In genomic region chr22:19797631-19798319, GRCh38 we compare ENCODE assay signal across 1 cellular context.
TF ChIP-seq lines count a peak whose summit lies in the region.

No MANE protein-coding gene starts in this region.

TF ChIP-seq in K562, 482 proteins besides CTCF, POLR2A, EP300 and RAD21:
- TF ChIP-seq ZNF561 (CRISPR knock-in tag; conservative IDR thresholded peaks at IDR 0.05) (no peak), ZNF586 (CRISPR knock-in tag; conservative IDR thresholded peaks at IDR 0.05) (no peak), MAZ (CRISPR knock-in tag; conservative IDR thresholded peaks at IDR 0.05 in 1 of 2, IDR thresholded peaks at IDR 0.05 in 1 of 2) (0 out of 4 replicates have a peak, but pooled peaks of 1 of the 2 experiments have one; percentile 13), MLX (CRISPR knock-in tag; conservative IDR thresholded peaks at IDR 0.05) (peak in 1 of 2 experiments; percentile 41; a peak in 1 of 4 replicates), TAF1 (IDR thresholded peaks at IDR 0.05; ENCODE audit: control insufficient read depth, extremely low read depth, insufficient read depth, low read length, severe bottlenecking) (no peak), ZNF57 (CRISPR knock-in tag; IDR thresholded peaks at IDR 0.05) (0 out of 2 replicates have a peak, but pooled peaks have one; percentile 13), CREB1 (IDR thresholded peaks at IDR 0.05) (no peak), CREB1 (CRISPR knock-in tag; IDR thresholded peaks at IDR 0.05) (no peak), ZNF583 (CRISPR knock-in tag; IDR thresholded peaks at IDR 0.05) (0 out of 2 replicates have a peak, but pooled peaks have one; percentile 40), ZNF184 (CRISPR knock-in tag; IDR thresholded peaks at IDR 0.05) (0 out of 2 replicates have a peak, but pooled peaks have one; percentile 4), KDM5B (IDR thresholded peaks at IDR 0.05; ENCODE audit: insufficient replicate concordance, low read depth, low read length) (peak; percentile 27), SUPT5H (IDR thresholded peaks at IDR 0.05) (0 out of 2 replicates have a peak, but pooled peaks have one; percentile 19), ZNF324 (CRISPR knock-in tag; IDR thresholded peaks at IDR 0.05) (no peak), POLR2G (IDR thresholded peaks at IDR 0.05; ENCODE audit: low read depth, low read length) (peak; percentile 61), E2F3 (CRISPR knock-in tag; IDR thresholded peaks at IDR 0.05) (0 out of 2 replicates have a peak, but pooled peaks have one; percentile 11), BMI1 (IDR thresholded peaks at IDR 0.05; ENCODE audit: low read length) (no peak), TCF7L2 (IDR thresholded peaks at IDR 0.05; ENCODE audit: low read depth, low read length) (no peak), IFI16 (CRISPR knock-in tag; IDR thresholded peaks at IDR 0.05) (no peak), RBM14 (IDR thresholded peaks at IDR 0.05; ENCODE audit: borderline replicate concordance, insufficient read depth, low read depth, low read length) (0 out of 2 replicates have a peak, but pooled peaks have one; percentile 35), POLR2B (IDR thresholded peaks at IDR 0.05; ENCODE audit: low read depth, partially characterized antibody) (no peak), ZBTB17 (CRISPR knock-in tag; IDR thresholded peaks at IDR 0.05) (0 out of 2 replicates have a peak, but pooled peaks have one; percentile 25), HINFP (tag; conservative IDR thresholded peaks at IDR 0.05; ENCODE audit: low read depth) (no peak), MYC (IDR thresholded peaks at IDR 0.05; ENCODE audit: low read depth, low read length) (no peak), MYC (CRISPR knock-in tag; IDR thresholded peaks at IDR 0.05; ENCODE audit: borderline replicate concordance, low read depth) (peak; percentile 30; the same call in 1 of the 2 replicates), PCBP1 (IDR thresholded peaks at IDR 0.05; ENCODE audit: low read depth, low read length, poor library complexity, severe bottlenecking) (peak; percentile 73), ATF1 (CRISPR knock-in tag; IDR thresholded peaks at IDR 0.05) (no peak), ATF1 (tag; IDR thresholded peaks at IDR 0.05) (no peak), WHSC1 (IDR thresholded peaks at IDR 0.05; ENCODE audit: low read length) (peak; percentile 40), ZNF699 (CRISPR knock-in tag; IDR thresholded peaks at IDR 0.05; ENCODE audit: insufficient replicate concordance) (peak; percentile 43), OTX1 (CRISPR knock-in tag; IDR thresholded peaks at IDR 0.05) (peak; percentile 71; the same call in 1 of the 2 replicates), ZNF717 (CRISPR knock-in tag; IDR thresholded peaks at IDR 0.05) (0 out of 2 replicates have a peak, but pooled peaks have one; percentile 20)
- TF ChIP-seq, protein P1, sequence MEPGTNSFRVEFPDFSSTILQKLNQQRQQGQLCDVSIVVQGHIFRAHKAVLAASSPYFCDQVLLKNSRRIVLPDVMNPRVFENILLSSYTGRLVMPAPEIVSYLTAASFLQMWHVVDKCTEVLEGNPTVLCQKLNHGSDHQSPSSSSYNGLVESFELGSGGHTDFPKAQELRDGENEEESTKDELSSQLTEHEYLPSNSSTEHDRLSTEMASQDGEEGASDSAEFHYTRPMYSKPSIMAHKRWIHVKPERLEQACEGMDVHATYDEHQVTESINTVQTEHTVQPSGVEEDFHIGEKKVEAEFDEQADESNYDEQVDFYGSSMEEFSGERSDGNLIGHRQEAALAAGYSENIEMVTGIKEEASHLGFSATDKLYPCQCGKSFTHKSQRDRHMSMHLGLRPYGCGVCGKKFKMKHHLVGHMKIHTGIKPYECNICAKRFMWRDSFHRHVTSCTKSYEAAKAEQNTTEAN (CRISPR knock-in tag; IDR thresholded peaks at IDR 0.05), result no peak
- TF ChIP-seq, protein P2, sequence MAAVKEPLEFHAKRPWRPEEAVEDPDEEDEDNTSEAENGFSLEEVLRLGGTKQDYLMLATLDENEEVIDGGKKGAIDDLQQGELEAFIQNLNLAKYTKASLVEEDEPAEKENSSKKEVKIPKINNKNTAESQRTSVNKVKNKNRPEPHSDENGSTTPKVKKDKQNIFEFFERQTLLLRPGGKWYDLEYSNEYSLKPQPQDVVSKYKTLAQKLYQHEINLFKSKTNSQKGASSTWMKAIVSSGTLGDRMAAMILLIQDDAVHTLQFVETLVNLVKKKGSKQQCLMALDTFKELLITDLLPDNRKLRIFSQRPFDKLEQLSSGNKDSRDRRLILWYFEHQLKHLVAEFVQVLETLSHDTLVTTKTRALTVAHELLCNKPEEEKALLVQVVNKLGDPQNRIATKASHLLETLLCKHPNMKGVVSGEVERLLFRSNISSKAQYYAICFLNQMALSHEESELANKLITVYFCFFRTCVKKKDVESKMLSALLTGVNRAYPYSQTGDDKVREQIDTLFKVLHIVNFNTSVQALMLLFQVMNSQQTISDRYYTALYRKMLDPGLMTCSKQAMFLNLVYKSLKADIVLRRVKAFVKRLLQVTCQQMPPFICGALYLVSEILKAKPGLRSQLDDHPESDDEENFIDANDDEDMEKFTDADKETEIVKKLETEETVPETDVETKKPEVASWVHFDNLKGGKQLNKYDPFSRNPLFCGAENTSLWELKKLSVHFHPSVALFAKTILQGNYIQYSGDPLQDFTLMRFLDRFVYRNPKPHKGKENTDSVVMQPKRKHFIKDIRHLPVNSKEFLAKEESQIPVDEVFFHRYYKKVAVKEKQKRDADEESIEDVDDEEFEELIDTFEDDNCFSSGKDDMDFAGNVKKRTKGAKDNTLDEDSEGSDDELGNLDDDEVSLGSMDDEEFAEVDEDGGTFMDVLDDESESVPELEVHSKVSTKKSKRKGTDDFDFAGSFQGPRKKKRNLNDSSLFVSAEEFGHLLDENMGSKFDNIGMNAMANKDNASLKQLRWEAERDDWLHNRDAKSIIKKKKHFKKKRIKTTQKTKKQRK (IDR thresholded peaks at IDR 0.05; ENCODE audit: borderline replicate concordance, low read depth, low read length), result no peak
- TF ChIP-seq, protein P3, sequence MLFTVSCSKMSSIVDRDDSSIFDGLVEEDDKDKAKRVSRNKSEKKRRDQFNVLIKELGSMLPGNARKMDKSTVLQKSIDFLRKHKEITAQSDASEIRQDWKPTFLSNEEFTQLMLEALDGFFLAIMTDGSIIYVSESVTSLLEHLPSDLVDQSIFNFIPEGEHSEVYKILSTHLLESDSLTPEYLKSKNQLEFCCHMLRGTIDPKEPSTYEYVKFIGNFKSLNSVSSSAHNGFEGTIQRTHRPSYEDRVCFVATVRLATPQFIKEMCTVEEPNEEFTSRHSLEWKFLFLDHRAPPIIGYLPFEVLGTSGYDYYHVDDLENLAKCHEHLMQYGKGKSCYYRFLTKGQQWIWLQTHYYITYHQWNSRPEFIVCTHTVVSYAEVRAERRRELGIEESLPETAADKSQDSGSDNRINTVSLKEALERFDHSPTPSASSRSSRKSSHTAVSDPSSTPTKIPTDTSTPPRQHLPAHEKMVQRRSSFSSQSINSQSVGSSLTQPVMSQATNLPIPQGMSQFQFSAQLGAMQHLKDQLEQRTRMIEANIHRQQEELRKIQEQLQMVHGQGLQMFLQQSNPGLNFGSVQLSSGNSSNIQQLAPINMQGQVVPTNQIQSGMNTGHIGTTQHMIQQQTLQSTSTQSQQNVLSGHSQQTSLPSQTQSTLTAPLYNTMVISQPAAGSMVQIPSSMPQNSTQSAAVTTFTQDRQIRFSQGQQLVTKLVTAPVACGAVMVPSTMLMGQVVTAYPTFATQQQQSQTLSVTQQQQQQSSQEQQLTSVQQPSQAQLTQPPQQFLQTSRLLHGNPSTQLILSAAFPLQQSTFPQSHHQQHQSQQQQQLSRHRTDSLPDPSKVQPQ (CRISPR knock-in tag; IDR thresholded peaks at IDR 0.05; ENCODE audit: borderline replicate concordance), result no peak
- TF ChIP-seq, protein P4, sequence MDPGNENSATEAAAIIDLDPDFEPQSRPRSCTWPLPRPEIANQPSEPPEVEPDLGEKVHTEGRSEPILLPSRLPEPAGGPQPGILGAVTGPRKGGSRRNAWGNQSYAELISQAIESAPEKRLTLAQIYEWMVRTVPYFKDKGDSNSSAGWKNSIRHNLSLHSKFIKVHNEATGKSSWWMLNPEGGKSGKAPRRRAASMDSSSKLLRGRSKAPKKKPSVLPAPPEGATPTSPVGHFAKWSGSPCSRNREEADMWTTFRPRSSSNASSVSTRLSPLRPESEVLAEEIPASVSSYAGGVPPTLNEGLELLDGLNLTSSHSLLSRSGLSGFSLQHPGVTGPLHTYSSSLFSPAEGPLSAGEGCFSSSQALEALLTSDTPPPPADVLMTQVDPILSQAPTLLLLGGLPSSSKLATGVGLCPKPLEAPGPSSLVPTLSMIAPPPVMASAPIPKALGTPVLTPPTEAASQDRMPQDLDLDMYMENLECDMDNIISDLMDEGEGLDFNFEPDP (CRISPR knock-in tag; IDR thresholded peaks at IDR 0.05), result 0 out of 2 replicates have a peak, but pooled peaks have one; percentile 66
- TF ChIP-seq, protein P5, sequence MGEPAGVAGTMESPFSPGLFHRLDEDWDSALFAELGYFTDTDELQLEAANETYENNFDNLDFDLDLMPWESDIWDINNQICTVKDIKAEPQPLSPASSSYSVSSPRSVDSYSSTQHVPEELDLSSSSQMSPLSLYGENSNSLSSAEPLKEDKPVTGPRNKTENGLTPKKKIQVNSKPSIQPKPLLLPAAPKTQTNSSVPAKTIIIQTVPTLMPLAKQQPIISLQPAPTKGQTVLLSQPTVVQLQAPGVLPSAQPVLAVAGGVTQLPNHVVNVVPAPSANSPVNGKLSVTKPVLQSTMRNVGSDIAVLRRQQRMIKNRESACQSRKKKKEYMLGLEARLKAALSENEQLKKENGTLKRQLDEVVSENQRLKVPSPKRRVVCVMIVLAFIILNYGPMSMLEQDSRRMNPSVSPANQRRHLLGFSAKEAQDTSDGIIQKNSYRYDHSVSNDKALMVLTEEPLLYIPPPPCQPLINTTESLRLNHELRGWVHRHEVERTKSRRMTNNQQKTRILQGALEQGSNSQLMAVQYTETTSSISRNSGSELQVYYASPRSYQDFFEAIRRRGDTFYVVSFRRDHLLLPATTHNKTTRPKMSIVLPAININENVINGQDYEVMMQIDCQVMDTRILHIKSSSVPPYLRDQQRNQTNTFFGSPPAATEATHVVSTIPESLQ (CRISPR knock-in tag; IDR thresholded peaks at IDR 0.05), result no peak
